Comparison of ENCODE assay signal across 18 cellular contexts in genomic region chr2:157262248-157262647, GRCh38. TPM values are rescaled to one million over a fixed set of nuclear protein-coding genes. Genes with fewer than 3 reads are reported as not detected.
A peak's percentile ranks its signal among the peaks of the same experiment; 100 is the strongest.
DNase-seq lines count a peak whose midpoint lies in the region; ATAC-seq and TF ChIP-seq lines count a peak whose summit lies in the region.
"Had no signal": no experiment of that assay in that cellular context is flagged by ENCODE, and none has a peak within 500 bp of the region (broad histone marks: within the 10 kb centered on the region; RNA-seq: fewer than 3 reads in every experiment).

No MANE protein-coding gene starts in this region.

- H3K9ac ChIP-seq in BLaER1 (no peak overlapping the region), OCI-LY3 (ENCODE audit: low read length) (no peak overlapping the region)

- peak overlapping the region; percentile 21 for H3K4me2 ChIP-seq in BLaER1
- no peak overlapping the region for H3K4me2 ChIP-seq in OCI-LY3 (ENCODE audit: low read length)

- ATAC-seq in GM19351 (IDR thresholded peaks at IDR 0.05; ENCODE audit: unreplicated experiment) (peak; percentile 36), foreskin keratinocyte (no peak), HG03039 (IDR thresholded peaks at IDR 0.05; ENCODE audit: unreplicated experiment) (no peak)
- ATAC-seq: Right ventricle myocardium inferior had no signal

- H3K9me3 ChIP-seq in BLaER1, result no peaks in the 10 kb centered on the region
- H3K9me3 ChIP-seq in OCI-LY3 (ENCODE audit: insufficient read depth, low read length), result no peaks in the 10 kb centered on the region
- H3K9me3 ChIP-seq: Peyer's patch had no signal

- H3K27me3 ChIP-seq in BLaER1, result no peaks in the 10 kb centered on the region
- no peaks in the 10 kb centered on the region for H3K27me3 ChIP-seq in OCI-LY3 (ENCODE audit: low read depth, low read length)
- H3K27me3 ChIP-seq in foreskin keratinocyte, result no peaks in the 10 kb centered on the region
- H3K27me3 ChIP-seq: Peyer's patch had no signal

- no peak for DNase-seq in foreskin keratinocyte
- DNase-seq in cerebellar cortex (ENCODE audit: low spot score), result no peak
- no peak for DNase-seq in NCI-H748 (lab: John Stamatoyannopoulos, UW; ENCODE audit: unreplicated experiment)
- no peak for DNase-seq in NCI-H146 treated with DMSO at 0.1 percent for 48 hours (lab: John Stamatoyannopoulos, UW; ENCODE audit: unreplicated experiment)
- DNase-seq: DMS79, NCI-H1436, NCI-H2029 treated with DMSO at 0.1 percent for 48 hours, NCI-H82, Peyer's patch, T-helper 1 cell had no signal

- no peak overlapping the region for H3K27ac ChIP-seq in BLaER1
- H3K27ac ChIP-seq in OCI-LY3 (ENCODE audit: low read length), result peak overlapping the region; percentile 8; the same call in 1 of the 2 replicates
- peak overlapping the region; percentile 92 for H3K27ac ChIP-seq in foreskin keratinocyte
- H3K27ac ChIP-seq: Peyer's patch had no signal

- H3K36me3 ChIP-seq in BLaER1, result no peaks in the 10 kb centered on the region
- H3K36me3 ChIP-seq in OCI-LY3 (replicated peaks; ENCODE audit: low read depth, low read length), result no peaks in the 10 kb centered on the region
- H3K36me3 ChIP-seq: Peyer's patch had no signal

- TF ChIP-seq CTCF in OCI-LY3 (IDR thresholded peaks at IDR 0.05; ENCODE audit: low read depth, low read length) (no peak), foreskin keratinocyte (conservative IDR thresholded peaks at IDR 0.05) (no peak)

- H2AFZ ChIP-seq in OCI-LY3 (ENCODE audit: low read depth, low read length), result no peak overlapping the region

- H3K4me1 ChIP-seq in BLaER1 (peaks cover 9% of the 10 kb centered on the region; the same call in 1 of the 2 replicates), OCI-LY3 (ENCODE audit: low read length) (peaks cover 79% of the 10 kb centered on the region), foreskin keratinocyte (peaks cover 34% of the 10 kb centered on the region)

- H3K79me2 ChIP-seq in OCI-LY3 (ENCODE audit: low read length), result no peaks in the 10 kb centered on the region

- H3K4me3 ChIP-seq in BLaER1 (no peak overlapping the region), OCI-LY3 (ENCODE audit: low read length) (no peak overlapping the region)
- H3K4me3 ChIP-seq: Peyer's patch had no signal

- no peaks in the 10 kb centered on the region for H4K20me1 ChIP-seq in BLaER1
- H4K20me1 ChIP-seq in OCI-LY3 (ENCODE audit: insufficient read depth, low read length), result no peaks in the 10 kb centered on the region

RNA-seq across cellular contexts. Expression of gene GALNT5, which starts 4.7 kb away (rescaled TPM):
- total RNA-seq in foreskin keratinocyte, result 10.2 and 14.4 TPM in 2 replicates
- polyA plus RNA-seq in foreskin keratinocyte, result 2.6 and 4.4 TPM in 2 replicates
- total RNA-seq: A172, G401 had no signal
- polyA plus RNA-seq: CD14-positive monocyte had no signal
